8 cellular contexts compared by ENCODE assay signal in genomic region chr6:27669278-27669797, GRCh38.
DNase-seq lines count a peak whose midpoint lies in the region; ATAC-seq and TF ChIP-seq lines count a peak whose summit lies in the region.

No MANE protein-coding gene starts in this region.

- H3K4me3 ChIP-seq in OCI-LY7 (ENCODE audit: low read depth, low read length, poor library complexity, severe bottlenecking) (no peak overlapping the region), endodermal cell (ENCODE audit: low read length) (peak overlapping the region; percentile 88)

- H3K4me3 Mint-ChIP-seq in activated CD8-positive, alpha-beta memory T cell treated with anti-CD3 and anti-CD28 coated beads, Interleukin-2, amount 10 ng/mL, durations not matched to agents 7 days and 5 days = peak overlapping the region; percentile 51
- peak overlapping the region; percentile 68 for H3K4me3 Mint-ChIP-seq in endodermal cell
- peak overlapping the region; percentile 3 for H3K4me3 Mint-ChIP-seq in stimulated activated effector memory CD8-positive, alpha-beta T cell treated with anti-CD3 and anti-CD28 coated beads, Interleukin-12 subunit alpha, Interleukin-12 subunit beta, amount 100 ng/mL, for 72 hours

- H2AFZ ChIP-seq in OCI-LY7 (ENCODE audit: low read length) = no peak overlapping the region

- no peak for DNase-seq in activated CD8-positive, alpha-beta memory T cell treated with anti-CD3 and anti-CD28 coated beads, Interleukin-2, amount 10 ng/mL, durations not matched to agents 7 days and 5 days
- DNase-seq in activated CD8-positive, alpha-beta memory T cell treated with anti-CD3 and anti-CD28 coated beads, Interleukin-2, amount 50 U/mL, for 48 hours = no peak
- DNase-seq in OCI-LY7 (ENCODE audit: low spot score) (no peak), endodermal cell (no peak), left lobe of liver (ENCODE audit: low spot score) (no peak), dedifferentiated amniotic fluid mesenchymal stem cell (ENCODE audit: extremely low spot score) (no peak)
- no peak for DNase-seq in stimulated activated effector memory CD8-positive, alpha-beta T cell treated with anti-CD3 and anti-CD28 coated beads, Interleukin-12 subunit alpha, Interleukin-12 subunit beta, amount 100 ng/mL, for 72 hours (ENCODE audit: low spot score in 2 of 2)

- no peaks in the 10 kb centered on the region for H3K9me2 ChIP-seq in OCI-LY7 (ENCODE audit: insufficient read depth, low read length)

- no peak for ATAC-seq in activated CD8-positive, alpha-beta memory T cell treated with anti-CD3 and anti-CD28 coated beads, Interleukin-2, amount 10 ng/mL, durations not matched to agents 7 days and 5 days
- no peak for ATAC-seq in stimulated activated effector memory CD8-positive, alpha-beta T cell treated with anti-CD3 and anti-CD28 coated beads, Interleukin-12 subunit alpha, Interleukin-12 subunit beta, amount 100 ng/mL, for 72 hours
- no peak for ATAC-seq in left lobe of liver
- ATAC-seq in HG02678 (IDR thresholded peaks at IDR 0.05; ENCODE audit: unreplicated experiment) = no peak

- no peaks in the 10 kb centered on the region for H3K36me3 Mint-ChIP-seq in activated CD8-positive, alpha-beta memory T cell treated with anti-CD3 and anti-CD28 coated beads, Interleukin-2, amount 10 ng/mL, durations not matched to agents 7 days and 5 days
- no peaks in the 10 kb centered on the region for H3K36me3 Mint-ChIP-seq in endodermal cell (ENCODE audit: low read depth)
- H3K36me3 Mint-ChIP-seq in stimulated activated effector memory CD8-positive, alpha-beta T cell treated with anti-CD3 and anti-CD28 coated beads, Interleukin-12 subunit alpha, Interleukin-12 subunit beta, amount 100 ng/mL, for 72 hours = peaks cover 34% of the 10 kb centered on the region

- POLR2A ChIA-PET in OCI-LY7 (lab: Charles Lee) = no interaction called here

- no peaks in the 10 kb centered on the region for H4K20me1 ChIP-seq in OCI-LY7 (ENCODE audit: insufficient read depth, low read length)

- H3K4me1 Mint-ChIP-seq in activated CD8-positive, alpha-beta memory T cell treated with anti-CD3 and anti-CD28 coated beads, Interleukin-2, amount 10 ng/mL, durations not matched to agents 7 days and 5 days = peaks cover 52% of the 10 kb centered on the region
- H3K4me1 Mint-ChIP-seq in endodermal cell = peaks cover 15% of the 10 kb centered on the region
- peaks cover 22% of the 10 kb centered on the region for H3K4me1 Mint-ChIP-seq in stimulated activated effector memory CD8-positive, alpha-beta T cell treated with anti-CD3 and anti-CD28 coated beads, Interleukin-12 subunit alpha, Interleukin-12 subunit beta, amount 100 ng/mL, for 72 hours

- intact Hi-C loops in OCI-LY7 (cut with micrococcal nuclease; ENCODE audit: unreplicated experiment) = no loop called here

- peak overlapping the region; percentile 48; the same call in 1 of the 2 replicates for H3K4me2 ChIP-seq in OCI-LY7 (ENCODE audit: low read length)

- TF ChIP-seq CTCF in OCI-LY7 (conservative IDR thresholded peaks at IDR 0.05; ENCODE audit: low read length) (no peak), endodermal cell (conservative IDR thresholded peaks at IDR 0.05) (no peak)

- peaks cover 24% of the 10 kb centered on the region for H3K27me3 ChIP-seq in endodermal cell (ENCODE audit: control insufficient read depth, insufficient read depth, low read length, poor library complexity, severe bottlenecking)

- H3K4me1 ChIP-seq in OCI-LY7 (ENCODE audit: insufficient read depth, low read length, poor library complexity, severe bottlenecking) = no peaks in the 10 kb centered on the region
- H3K4me1 ChIP-seq in endodermal cell (ENCODE audit: control insufficient read depth, insufficient read depth, low read length) = peaks cover 4% of the 10 kb centered on the region

- H3K36me3 ChIP-seq in OCI-LY7 (ENCODE audit: insufficient read depth, low read length) (no peaks in the 10 kb centered on the region), endodermal cell (ENCODE audit: control insufficient read depth, insufficient read depth, low read length) (no peaks in the 10 kb centered on the region)

- WGBS in endodermal cell (ENCODE audit: insufficient coverage in 1 of 2, insufficient read length in 1 of 2), 2 experiments = 22 to 44% methylated on average over 12 to 18 of the region's 18 CpGs

- CTCF ChIA-PET in activated CD8-positive, alpha-beta memory T cell treated with anti-CD3 and anti-CD28 coated beads, Interleukin-2, amount 10 ng/mL, durations not matched to agents 7 days and 5 days (lab: Charles Lee) = interaction anchor here (0.5 to 2.3 kb wide), 4 partner anchors 18 to 167 kb away, joined by 3 to 8 read pairs (median 4); no protein-coding TSS in a partner anchor
- CTCF ChIA-PET in OCI-LY7 (lab: Charles Lee; ENCODE audit: unreplicated experiment) = no interaction called here

- peak overlapping the region; percentile 44 for H3K27ac Mint-ChIP-seq in activated CD8-positive, alpha-beta memory T cell treated with anti-CD3 and anti-CD28 coated beads, Interleukin-2, amount 10 ng/mL, durations not matched to agents 7 days and 5 days
- H3K27ac Mint-ChIP-seq in endodermal cell = peak overlapping the region; percentile 5
- H3K27ac Mint-ChIP-seq in stimulated activated effector memory CD8-positive, alpha-beta T cell treated with anti-CD3 and anti-CD28 coated beads, Interleukin-12 subunit alpha, Interleukin-12 subunit beta, amount 100 ng/mL, for 72 hours = no peak overlapping the region

- H3K27me3 Mint-ChIP-seq in activated CD8-positive, alpha-beta memory T cell treated with anti-CD3 and anti-CD28 coated beads, Interleukin-2, amount 10 ng/mL, durations not matched to agents 7 days and 5 days = peaks cover 80% of the 10 kb centered on the region
- H3K27me3 Mint-ChIP-seq in endodermal cell (ENCODE audit: insufficient read depth) = peaks cover 43% of the 10 kb centered on the region

- no peak overlapping the region for H3K27ac ChIP-seq in OCI-LY7 (ENCODE audit: low read depth, low read length, poor library complexity, severe bottlenecking)
- H3K27ac ChIP-seq in endodermal cell (ENCODE audit: low read depth, low read length) = no peak overlapping the region

- no TSS peak for BruUV-seq in OCI-LY7 (replicated peaks; lab: Mats Ljungman, UMichigan)

- H3K9ac ChIP-seq in endodermal cell (ENCODE audit: extremely low read depth, low read length, poor library complexity, severe bottlenecking) = peak overlapping the region; percentile 21

- no peaks in the 10 kb centered on the region for H3K9me3 Mint-ChIP-seq in activated CD8-positive, alpha-beta memory T cell treated with anti-CD3 and anti-CD28 coated beads, Interleukin-2, amount 10 ng/mL, durations not matched to agents 7 days and 5 days (ENCODE audit: low read depth)
- no peaks in the 10 kb centered on the region for H3K9me3 Mint-ChIP-seq in endodermal cell
- peaks cover 12% of the 10 kb centered on the region for H3K9me3 Mint-ChIP-seq in stimulated activated effector memory CD8-positive, alpha-beta T cell treated with anti-CD3 and anti-CD28 coated beads, Interleukin-12 subunit alpha, Interleukin-12 subunit beta, amount 100 ng/mL, for 72 hours

- H3K9me3 ChIP-seq in OCI-LY7 (ENCODE audit: low read length) = no peaks in the 10 kb centered on the region
- no peaks in the 10 kb centered on the region for H3K9me3 ChIP-seq in endodermal cell (ENCODE audit: control insufficient read depth, low read length)

- no peaks in the 10 kb centered on the region for H3K79me2 ChIP-seq in OCI-LY7 (ENCODE audit: insufficient read depth, low read depth, low read length)

Comparison
In these comparisons a context has a peak if more than half of its experiments do, and no peak if none do; other contexts are left out.
1. H3K4me3 Mint-ChIP-seq: peak in every context shown above with its lines; median percentile 68 in endodermal cell; 51 in activated CD8-positive, alpha-beta memory T cell treated with anti-CD3 and anti-CD28 coated beads, Interleukin-2, amount 10 ng/mL, durations not matched to agents 7 days and 5 days; 3 in stimulated activated effector memory CD8-positive, alpha-beta T cell treated with anti-CD3 and anti-CD28 coated beads, Interleukin-12 subunit alpha, Interleukin-12 subunit beta, amount 100 ng/mL, for 72 hours.